13 cellular contexts compared by ENCODE assay signal in the genomic region with DNA sequence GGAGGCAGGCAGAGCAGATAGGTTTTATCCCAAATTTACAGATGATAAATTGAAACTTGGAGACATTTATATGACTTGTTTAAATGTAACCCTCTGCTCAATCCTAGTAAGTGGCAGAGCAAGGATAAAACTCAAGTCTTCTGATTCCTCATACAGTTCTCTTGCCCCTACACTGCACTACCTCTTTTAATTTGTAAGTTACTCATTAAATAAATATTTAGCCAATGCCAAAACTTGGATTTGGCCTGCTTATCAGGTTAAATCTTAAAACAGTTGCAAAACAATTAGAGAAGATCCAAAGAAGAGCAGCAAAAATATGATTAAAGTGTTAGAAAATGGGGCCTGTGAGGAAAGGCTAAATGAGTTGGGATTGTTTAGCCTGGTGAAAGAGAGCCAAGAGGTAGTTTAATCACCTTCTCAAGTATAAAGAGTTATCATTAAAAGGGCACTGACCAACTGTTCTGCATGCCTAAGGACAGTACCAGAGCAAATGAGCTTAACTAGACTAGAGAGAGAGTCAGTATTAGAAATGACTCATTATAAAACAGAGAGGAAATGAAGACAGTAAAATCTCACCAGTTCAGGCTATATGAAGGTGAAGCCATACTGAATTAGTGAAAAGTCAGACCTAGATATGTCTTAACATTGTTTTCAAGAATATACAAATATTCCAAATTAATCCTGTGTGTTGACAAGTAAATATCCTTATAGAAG.
DNase-seq lines count a peak whose midpoint lies in the region; ATAC-seq and TF ChIP-seq lines count a peak whose summit lies in the region.
"Had no signal": no experiment of that assay in that cellular context is flagged by ENCODE, and none has a peak within 500 bp of the region (broad histone marks: within the 10 kb centered on the region; RNA-seq: fewer than 3 reads in every experiment).

No MANE protein-coding gene starts in this region.

- H3K4me1 Mint-ChIP-seq in WTC11: no peaks in the 10 kb centered on the region
- H3K4me1 Mint-ChIP-seq: activated naive CD4-positive, alpha-beta T cell treated with anti-CD3 and anti-CD28 coated beads, Interleukin-2, amount 50 U/mL, for 24 hours had no signal

- no peak overlapping the region for H3K4me3 Mint-ChIP-seq in WTC11
- H3K4me3 Mint-ChIP-seq: activated naive CD4-positive, alpha-beta T cell treated with anti-CD3 and anti-CD28 coated beads, Interleukin-2, amount 50 U/mL, for 24 hours; neural progenitor cell had no signal

- H3K36me3 ChIP-seq in right atrium auricular region: no peaks in the 10 kb centered on the region
- H3K36me3 ChIP-seq: neural progenitor cell had no signal

- H3K4me1 ChIP-seq in right atrium auricular region: no peaks in the 10 kb centered on the region
- H3K4me1 ChIP-seq: neural progenitor cell had no signal

- CTCF ChIA-PET in WTC11 (lab: Charles Lee): no interaction called here

- no peaks in the 10 kb centered on the region for H3K9me3 Mint-ChIP-seq in WTC11
- H3K9me3 Mint-ChIP-seq: activated naive CD4-positive, alpha-beta T cell treated with anti-CD3 and anti-CD28 coated beads, Interleukin-2, amount 50 U/mL, for 24 hours; neural progenitor cell had no signal

- no peaks in the 10 kb centered on the region for H3K36me3 Mint-ChIP-seq in WTC11
- H3K36me3 Mint-ChIP-seq: activated naive CD4-positive, alpha-beta T cell treated with anti-CD3 and anti-CD28 coated beads, Interleukin-2, amount 50 U/mL, for 24 hours; neural progenitor cell had no signal

- H3K9me3 ChIP-seq in right atrium auricular region: no peaks in the 10 kb centered on the region

- no peak overlapping the region for H3K4me3 ChIP-seq in right atrium auricular region
- H3K4me3 ChIP-seq: neural progenitor cell had no signal

- ATAC-seq in GM18873 (IDR thresholded peaks at IDR 0.05; ENCODE audit: low FRiP score, unreplicated experiment) (peak; percentile 86), GM21619 (IDR thresholded peaks at IDR 0.05; ENCODE audit: unreplicated experiment) (peak; percentile 92), HG03095 (IDR thresholded peaks at IDR 0.05; ENCODE audit: unreplicated experiment) (peak; percentile 80), WTC11 (no peak)

- POLR2A ChIA-PET in WTC11 (lab: Charles Lee): no interaction called here

- DNase-seq in kidney glomerular epithelial cell (lab: John Stamatoyannopoulos, UW): peak; percentile 1
- DNase-seq in iPS-NIHi11 (ENCODE audit: low spot score): no peak
- no peak for DNase-seq in right atrium auricular region (ENCODE audit: low spot score)
- DNase-seq in WTC11 (ENCODE audit: low spot score): no peak
- DNase-seq in activated CD4-positive, CD25-positive, alpha-beta regulatory T cell (lab: John Stamatoyannopoulos, UW): no peak
- DNase-seq: activated CD4-positive, alpha-beta T cell treated with anti-CD3 and anti-CD28 coated beads, Interleukin-2, amount 50 U/mL, for 48 hours; DMS 273 treated with DMSO at 0.1 percent for 48 hours; islet precursor cell had no signal

- no peaks in the 10 kb centered on the region for H3K27me3 ChIP-seq in right atrium auricular region
- H3K27me3 ChIP-seq: neural progenitor cell had no signal

- TF ChIP-seq CTCF in right atrium auricular region (IDR thresholded peaks at IDR 0.05) (no peak), WTC11 (IDR thresholded peaks at IDR 0.05) (no peak)

- no peak overlapping the region for H3K27ac ChIP-seq in right atrium auricular region
- H3K27ac ChIP-seq: neural progenitor cell had no signal

- H3K27me3 Mint-ChIP-seq in WTC11 (ENCODE audit: low read depth): no peaks in the 10 kb centered on the region

- no peak overlapping the region for H3K27ac Mint-ChIP-seq in WTC11
- H3K27ac Mint-ChIP-seq: activated naive CD4-positive, alpha-beta T cell treated with anti-CD3 and anti-CD28 coated beads, Interleukin-2, amount 50 U/mL, for 24 hours; neural progenitor cell had no signal

TF ChIP-seq in WTC11, 78 proteins besides CTCF, POLR2A, EP300 and RAD21:
- TF ChIP-seq, protein P1, sequence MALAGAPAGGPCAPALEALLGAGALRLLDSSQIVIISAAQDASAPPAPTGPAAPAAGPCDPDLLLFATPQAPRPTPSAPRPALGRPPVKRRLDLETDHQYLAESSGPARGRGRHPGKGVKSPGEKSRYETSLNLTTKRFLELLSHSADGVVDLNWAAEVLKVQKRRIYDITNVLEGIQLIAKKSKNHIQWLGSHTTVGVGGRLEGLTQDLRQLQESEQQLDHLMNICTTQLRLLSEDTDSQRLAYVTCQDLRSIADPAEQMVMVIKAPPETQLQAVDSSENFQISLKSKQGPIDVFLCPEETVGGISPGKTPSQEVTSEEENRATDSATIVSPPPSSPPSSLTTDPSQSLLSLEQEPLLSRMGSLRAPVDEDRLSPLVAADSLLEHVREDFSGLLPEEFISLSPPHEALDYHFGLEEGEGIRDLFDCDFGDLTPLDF (CRISPR knock-in tag; IDR thresholded peaks at IDR 0.05): no peak
- TF ChIP-seq JUN (CRISPR knock-in tag; IDR thresholded peaks at IDR 0.05) (no peak), ZNF671 (CRISPR knock-in tag; IDR thresholded peaks at IDR 0.05) (no peak), NR3C1 (CRISPR knock-in tag; conservative IDR thresholded peaks at IDR 0.05; ENCODE audit: low read depth) (no peak), SOX15 (CRISPR knock-in tag; IDR thresholded peaks at IDR 0.05) (no peak)
- TF ChIP-seq, protein P2, sequence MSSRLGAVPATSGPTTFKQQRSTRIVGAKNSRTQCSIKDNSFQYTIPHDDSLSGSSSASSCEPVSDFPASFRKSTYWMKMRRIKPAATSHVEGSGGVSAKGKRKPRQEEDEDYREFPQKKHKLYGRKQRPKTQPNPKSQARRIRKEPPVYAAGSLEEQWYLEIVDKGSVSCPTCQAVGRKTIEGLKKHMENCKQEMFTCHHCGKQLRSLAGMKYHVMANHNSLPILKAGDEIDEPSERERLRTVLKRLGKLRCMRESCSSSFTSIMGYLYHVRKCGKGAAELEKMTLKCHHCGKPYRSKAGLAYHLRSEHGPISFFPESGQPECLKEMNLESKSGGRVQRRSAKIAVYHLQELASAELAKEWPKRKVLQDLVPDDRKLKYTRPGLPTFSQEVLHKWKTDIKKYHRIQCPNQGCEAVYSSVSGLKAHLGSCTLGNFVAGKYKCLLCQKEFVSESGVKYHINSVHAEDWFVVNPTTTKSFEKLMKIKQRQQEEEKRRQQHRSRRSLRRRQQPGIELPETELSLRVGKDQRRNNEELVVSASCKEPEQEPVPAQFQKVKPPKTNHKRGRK (CRISPR knock-in tag; IDR thresholded peaks at IDR 0.05; ENCODE audit: borderline replicate concordance): no peak
- TF ChIP-seq, protein P3, sequence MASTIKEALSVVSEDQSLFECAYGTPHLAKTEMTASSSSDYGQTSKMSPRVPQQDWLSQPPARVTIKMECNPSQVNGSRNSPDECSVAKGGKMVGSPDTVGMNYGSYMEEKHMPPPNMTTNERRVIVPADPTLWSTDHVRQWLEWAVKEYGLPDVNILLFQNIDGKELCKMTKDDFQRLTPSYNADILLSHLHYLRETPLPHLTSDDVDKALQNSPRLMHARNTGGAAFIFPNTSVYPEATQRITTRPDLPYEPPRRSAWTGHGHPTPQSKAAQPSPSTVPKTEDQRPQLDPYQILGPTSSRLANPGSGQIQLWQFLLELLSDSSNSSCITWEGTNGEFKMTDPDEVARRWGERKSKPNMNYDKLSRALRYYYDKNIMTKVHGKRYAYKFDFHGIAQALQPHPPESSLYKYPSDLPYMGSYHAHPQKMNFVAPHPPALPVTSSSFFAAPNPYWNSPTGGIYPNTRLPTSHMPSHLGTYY (CRISPR knock-in tag; IDR thresholded peaks at IDR 0.05): no peak
